ENCODE assay signal across 1 cellular context in genomic region chr7:75631711-75632110, GRCh38.
TF ChIP-seq lines count a peak whose summit lies in the region.

No MANE protein-coding gene starts in this region.

TF ChIP-seq in WTC11, 78 proteins besides CTCF, POLR2A, EP300 and RAD21 (continued from another document):
- TF ChIP-seq ATF3 (CRISPR knock-in tag; conservative IDR thresholded peaks at IDR 0.05) (no peak), ELF4 (CRISPR knock-in tag; IDR thresholded peaks at IDR 0.05; ENCODE audit: low read depth) (no peak), NR3C1 (CRISPR knock-in tag; conservative IDR thresholded peaks at IDR 0.05; ENCODE audit: low read depth) (no peak), FOXP4 (CRISPR knock-in tag; IDR thresholded peaks at IDR 0.05) (no peak), ZBTB43 (CRISPR knock-in tag; IDR thresholded peaks at IDR 0.05) (no peak), HMGA2 (CRISPR knock-in tag; IDR thresholded peaks at IDR 0.05) (no peak), ZNF138 (CRISPR knock-in tag; conservative IDR thresholded peaks at IDR 0.05) (no peak), AFF4 (CRISPR knock-in tag; IDR thresholded peaks at IDR 0.05; ENCODE audit: borderline replicate concordance) (no peak), TEAD4 (CRISPR knock-in tag; IDR thresholded peaks at IDR 0.05) (no peak), NFYB (CRISPR knock-in tag; conservative IDR thresholded peaks at IDR 0.05; ENCODE audit: low read depth) (no peak), ZNF671 (CRISPR knock-in tag; IDR thresholded peaks at IDR 0.05) (no peak), PRRX2 (CRISPR knock-in tag; IDR thresholded peaks at IDR 0.05) (no peak), ZNF396 (CRISPR knock-in tag; IDR thresholded peaks at IDR 0.05; ENCODE audit: borderline replicate concordance) (no peak), ZNF423 (CRISPR knock-in tag; IDR thresholded peaks at IDR 0.05) (no peak)
- TF ChIP-seq, protein P1, sequence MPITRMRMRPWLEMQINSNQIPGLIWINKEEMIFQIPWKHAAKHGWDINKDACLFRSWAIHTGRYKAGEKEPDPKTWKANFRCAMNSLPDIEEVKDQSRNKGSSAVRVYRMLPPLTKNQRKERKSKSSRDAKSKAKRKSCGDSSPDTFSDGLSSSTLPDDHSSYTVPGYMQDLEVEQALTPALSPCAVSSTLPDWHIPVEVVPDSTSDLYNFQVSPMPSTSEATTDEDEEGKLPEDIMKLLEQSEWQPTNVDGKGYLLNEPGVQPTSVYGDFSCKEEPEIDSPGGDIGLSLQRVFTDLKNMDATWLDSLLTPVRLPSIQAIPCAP (CRISPR knock-in tag; IDR thresholded peaks at IDR 0.05), result no peak
- TF ChIP-seq, protein P2, sequence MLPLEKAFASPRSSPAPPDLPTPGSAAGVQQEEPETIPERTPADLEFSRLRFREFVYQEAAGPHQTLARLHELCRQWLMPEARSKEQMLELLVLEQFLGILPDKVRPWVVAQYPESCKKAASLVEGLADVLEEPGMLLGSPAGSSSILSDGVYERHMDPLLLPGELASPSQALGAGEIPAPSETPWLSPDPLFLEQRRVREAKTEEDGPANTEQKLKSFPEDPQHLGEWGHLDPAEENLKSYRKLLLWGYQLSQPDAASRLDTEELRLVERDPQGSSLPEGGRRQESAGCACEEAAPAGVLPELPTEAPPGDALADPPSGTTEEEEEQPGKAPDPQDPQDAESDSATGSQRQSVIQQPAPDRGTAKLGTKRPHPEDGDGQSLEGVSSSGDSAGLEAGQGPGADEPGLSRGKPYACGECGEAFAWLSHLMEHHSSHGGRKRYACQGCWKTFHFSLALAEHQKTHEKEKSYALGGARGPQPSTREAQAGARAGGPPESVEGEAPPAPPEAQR (CRISPR knock-in tag; IDR thresholded peaks at IDR 0.05), result no peak
